ENCODE assay signal across 21 cellular contexts in the genomic region with DNA sequence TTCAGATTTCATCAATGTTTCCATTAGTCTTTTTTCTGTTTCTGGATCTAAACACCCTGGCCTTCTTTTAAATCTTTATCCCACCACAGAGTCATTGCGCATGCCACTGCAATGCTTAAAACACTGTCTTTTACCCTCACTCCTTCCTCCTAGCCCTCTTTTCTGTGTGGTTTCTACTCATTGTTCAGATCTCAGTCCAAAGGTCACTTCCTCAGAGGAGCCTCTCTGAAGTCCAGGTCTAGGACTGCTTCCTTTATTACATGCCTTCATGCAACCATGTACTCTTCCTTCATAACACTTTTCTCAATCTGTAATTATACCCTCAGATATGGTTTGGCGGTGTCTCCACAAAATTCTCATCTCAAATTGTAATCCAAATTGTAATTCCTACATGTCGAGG.
DNase-seq lines count a peak whose midpoint lies in the region; ATAC-seq, FAIRE-seq and TF ChIP-seq lines count a peak whose summit lies in the region.
"Had no signal": no experiment of that assay in that cellular context is flagged by ENCODE, and none has a peak within 500 bp of the region (broad histone marks: within the 10 kb centered on the region; RNA-seq: fewer than 3 reads in every experiment).

No MANE protein-coding gene starts in this region.

- peak overlapping the region; percentile 95 for H3K27ac ChIP-seq in 22Rv1
- H3K27ac ChIP-seq: breast epithelium, transverse colon, WERI-Rb-1 had no signal

- DNase-seq in OCI-M1 (lab: John Stamatoyannopoulos, UW) (peak; percentile 43), left colon (no peak), GM12891 (ENCODE audit: insufficient read length, low spot score) (no peak), T-helper 1 cell (no peak), glomerular visceral epithelial cell (ENCODE audit: extremely low spot score) (no peak)
- DNase-seq: activated naive CD8-positive, alpha-beta T cell treated with anti-CD3 and anti-CD28 coated beads, Interleukin-2, amount 50 U/mL, for 24 hours; DND-41; HFFc6; immature natural killer cell; mammary epithelial cell; naive thymus-derived CD8-positive, alpha-beta T cell; NCI-H2029 treated with DMSO at 0.1 percent for 48 hours; stimulated activated CD4-positive, alpha-beta T cell treated with anti-CD3 and anti-CD28 coated beads, Interleukin-12 subunit alpha, Interleukin-12 subunit beta, amount 100 ng/mL, for 4 hours; stimulated activated naive CD4-positive, alpha-beta T cell; transverse colon; WERI-Rb-1 had no signal

- no peak for TF ChIP-seq POLR2A in GM12891 (IDR thresholded peaks at IDR 0.05; ENCODE audit: low read depth, low read length)

- no peak for FAIRE-seq in GM12891 (lab: Jason Lieb, UNC)
- FAIRE-seq: A204.1 had no signal

- no peak for TF ChIP-seq CTCF in 22Rv1 (IDR thresholded peaks at IDR 0.05)

- peak; percentile 86 for ATAC-seq in GM18909 (IDR thresholded peaks at IDR 0.05; ENCODE audit: poor library complexity, unreplicated experiment)
- peak; percentile 71 for ATAC-seq in HG03159 (IDR thresholded peaks at IDR 0.05; ENCODE audit: unreplicated experiment)
- ATAC-seq in left colon, result no peak
- ATAC-seq: activated naive CD8-positive, alpha-beta T cell treated with anti-CD3 and anti-CD28 coated beads, Interleukin-2, amount 50 U/mL, for 24 hours; naive thymus-derived CD8-positive, alpha-beta T cell had no signal

- intact Hi-C loops in left colon (cut with DNase I, micrococcal nuclease), result no loop called here

TF ChIP-seq in GM12891, 5 proteins besides CTCF, POLR2A, EP300 and RAD21:
- TF ChIP-seq POU2F2 (IDR thresholded peaks at IDR 0.05; ENCODE audit: low read depth, low read length), result no peak
- TF ChIP-seq POLR2AphosphoS5 (IDR thresholded peaks at IDR 0.05; ENCODE audit: low read depth, low read length), result no peak
- no peak for TF ChIP-seq TAF1 (IDR thresholded peaks at IDR 0.05; ENCODE audit: low read depth, low read length)
- TF ChIP-seq SPI1 (IDR thresholded peaks at IDR 0.05; ENCODE audit: low read depth, low read length), result no peak
- TF ChIP-seq PAX5 (IDR thresholded peaks at IDR 0.05; ENCODE audit: insufficient read depth, low read length, severe bottlenecking), result no peak
